In genomic region chr6:11121851-11122250, GRCh38 we compare ENCODE assay signal across 23 cellular contexts. TPM values are rescaled to one million over a fixed set of nuclear protein-coding genes. Genes with fewer than 3 reads are reported as not detected.
"Had no signal": no experiment of that assay in that cellular context is flagged by ENCODE, and none has a peak within 500 bp of the region (broad histone marks: within the 10 kb centered on the region; RNA-seq: fewer than 3 reads in every experiment).

No MANE protein-coding gene starts in this region.

- H3K27ac ChIP-seq: adrenal gland, gastroesophageal sphincter, heart right ventricle, neutrophil, parathyroid adenoma, SK-N-MC, skin epidermis, WERI-Rb-1 had no signal

- ATAC-seq: gastroesophageal sphincter; heart right ventricle; naive thymus-derived CD8-positive, alpha-beta T cell; stimulated activated naive CD8-positive, alpha-beta T cell treated with anti-CD3 and anti-CD28 coated beads, Interleukin-15, amount 100 ng/mL, for 72 hours had no signal

- H3K9me3 ChIP-seq: adrenal gland, gastroesophageal sphincter, heart right ventricle, neutrophil had no signal

- DNase-seq: activated CD4-positive, alpha-beta T cell treated with anti-CD3 and anti-CD28 coated beads for 1 hour; activated CD8-positive, alpha-beta memory T cell treated with anti-CD3 and anti-CD28 coated beads for 24 hours; activated CD8-positive, alpha-beta memory T cell treated with anti-CD3 and anti-CD28 coated beads, Interleukin-2, amount 50 U/mL, for 48 hours; activated effector memory CD4-positive, alpha-beta T cell treated with Interleukin-2 at 50 U/mL for 16 hours; activated naive CD4-positive, alpha-beta T cell treated with anti-CD3 and anti-CD28 coated beads, Interleukin-2, amount 10 ng/mL, durations not matched to agents 7 days and 5 days; activated T-cell treated with anti-CD3 and anti-CD28 coated beads, Interleukin-2, amount 50 U/mL, for 48 hours; adrenal gland; effector CD4-positive, alpha-beta T cell; heart right ventricle; immature natural killer cell; naive thymus-derived CD8-positive, alpha-beta T cell; stimulated activated CD4-positive, alpha-beta T cell treated with anti-CD3 and anti-CD28 coated beads, Interleukin-2, amount 100 ng/mL, for 48 hours; stimulated activated naive CD8-positive, alpha-beta T cell treated with anti-CD3 and anti-CD28 coated beads, Interleukin-15, amount 100 ng/mL, for 72 hours; WERI-Rb-1 had no signal

- H3K9me3 Mint-ChIP-seq: immature natural killer cell; stimulated activated naive CD8-positive, alpha-beta T cell treated with anti-CD3 and anti-CD28 coated beads, Interleukin-15, amount 100 ng/mL, for 72 hours had no signal

- H3K4me3 ChIP-seq: adrenal gland, gastroesophageal sphincter, heart right ventricle, SK-N-MC, skin epidermis had no signal

- H3K4me3 Mint-ChIP-seq: activated naive CD4-positive, alpha-beta T cell treated with anti-CD3 and anti-CD28 coated beads, Interleukin-2, amount 10 ng/mL, durations not matched to agents 7 days and 5 days; immature natural killer cell; naive thymus-derived CD8-positive, alpha-beta T cell; stimulated activated naive CD8-positive, alpha-beta T cell treated with anti-CD3 and anti-CD28 coated beads, Interleukin-15, amount 100 ng/mL, for 72 hours; type B pancreatic cell had no signal

- H3K27ac Mint-ChIP-seq: activated naive CD4-positive, alpha-beta T cell treated with anti-CD3 and anti-CD28 coated beads, Interleukin-2, amount 10 ng/mL, durations not matched to agents 7 days and 5 days; immature natural killer cell; stimulated activated naive CD8-positive, alpha-beta T cell treated with anti-CD3 and anti-CD28 coated beads, Interleukin-15, amount 100 ng/mL, for 72 hours; type B pancreatic cell had no signal

- H3K27me3 Mint-ChIP-seq: activated naive CD4-positive, alpha-beta T cell treated with anti-CD3 and anti-CD28 coated beads, Interleukin-2, amount 10 ng/mL, durations not matched to agents 7 days and 5 days; brain; naive thymus-derived CD8-positive, alpha-beta T cell; stimulated activated naive CD8-positive, alpha-beta T cell treated with anti-CD3 and anti-CD28 coated beads, Interleukin-15, amount 100 ng/mL, for 72 hours; type B pancreatic cell had no signal

- H3K27me3 ChIP-seq: adrenal gland, gastroesophageal sphincter, heart right ventricle, neutrophil had no signal

- H3K36me3 ChIP-seq: adrenal gland, gastroesophageal sphincter, heart right ventricle, neutrophil had no signal

RNA-seq across cellular contexts. Expression of gene ERVFRD-1, which starts 10.3 kb away (rescaled TPM):
- total RNA-seq: naive thymus-derived CD8-positive, alpha-beta T cell; renal cortical epithelial cell; temporal lobe had no signal
